8 cellular contexts compared by ENCODE assay signal in the genomic region with DNA sequence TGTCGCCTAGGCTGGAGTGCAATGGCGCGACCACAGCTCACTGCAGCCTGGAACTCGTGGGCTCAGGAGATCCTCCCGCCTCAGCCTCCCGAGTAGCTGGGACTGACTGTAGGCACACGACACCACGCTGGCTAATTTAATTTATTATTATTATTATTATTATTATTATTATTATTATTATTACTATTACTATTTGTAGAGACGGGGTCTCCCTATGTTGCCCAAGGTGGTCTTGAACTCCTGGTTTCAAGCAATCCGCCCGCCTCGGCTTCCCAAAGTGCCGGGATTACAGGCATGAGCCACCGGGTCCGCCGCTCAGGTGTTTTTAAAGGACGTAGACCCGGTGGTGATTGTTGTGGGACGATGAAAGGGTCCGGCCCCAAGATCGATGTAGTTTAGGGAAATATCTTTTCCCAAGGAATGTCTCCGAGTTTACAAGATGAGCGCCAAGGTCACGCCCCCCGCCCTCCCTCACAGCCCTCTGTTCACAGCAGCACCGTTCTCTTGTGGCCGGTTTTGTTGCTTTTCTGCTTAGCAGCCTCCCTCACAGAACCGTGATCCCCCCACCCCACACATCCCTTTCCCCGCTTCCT. TPM values are rescaled to one million over a fixed set of nuclear protein-coding genes. Genes with fewer than 3 reads are reported as not detected.
DNase-seq lines count a peak whose midpoint lies in the region; ATAC-seq and TF ChIP-seq lines count a peak whose summit lies in the region.

No MANE protein-coding gene starts in this region.

- TF ChIP-seq POLR2A in IMR-90 (IDR thresholded peaks at IDR 0.05; ENCODE audit: low read depth, low read length), result no peak

- H3K4me2 ChIP-seq in IMR-90 (ENCODE audit: low read depth, low read length), result peak overlapping the region; percentile 57

- peaks cover 8% of the 10 kb centered on the region; the same call in 1 of the 2 replicates for H3K9me1 ChIP-seq in IMR-90 (ENCODE audit: insufficient read depth, low read length)

- peak overlapping the region; percentile 98 for H2AFZ ChIP-seq in IMR-90 (replicated peaks; ENCODE audit: low read length, poor library complexity)

- peaks cover 19 to 36% of the 10 kb centered on the region in 2 experiments for H3K79me1 ChIP-seq in IMR-90 (ENCODE audit: low read depth in 1 of 2, low read length in 2 of 2)

- H3K4me3 ChIP-seq in A673 (ENCODE audit: low read depth, low read length, poor library complexity, severe bottlenecking) (peak overlapping the region; percentile 62), IMR-90 (ENCODE audit: insufficient read depth, low read depth, low read length) (peak overlapping the region; percentile 50), muscle layer of duodenum (ENCODE audit: low read depth in 1 of 2, low read length in 2 of 2) (peak overlapping the region; percentile 81 to 82)

- H3K4me1 ChIP-seq in A673 (ENCODE audit: insufficient read depth, low read length, poor library complexity, severe bottlenecking), result peaks cover 14% of the 10 kb centered on the region
- H3K4me1 ChIP-seq in IMR-90 (ENCODE audit: control insufficient read depth, insufficient read depth, low read length), result peaks cover 3% of the 10 kb centered on the region
- H3K4me1 ChIP-seq in muscle layer of duodenum (ENCODE audit: control insufficient read depth in 1 of 2, insufficient read depth in 2 of 2, low read length in 2 of 2), result peaks cover 6 to 8% of the 10 kb centered on the region in 2 donors

- no peak overlapping the region for H2BK20ac ChIP-seq in IMR-90 (ENCODE audit: low read depth, low read length)

- H3K4me3 Mint-ChIP-seq in dendritic cell treated with granulocyte-macrophage colony-stimulating factor and Interleukin-4, amounts not matched to agents 40 ng/mL and 50 ng/mL, for 4 days, result peak overlapping the region; percentile 87

- peak overlapping the region; percentile 85 for H3K4ac ChIP-seq in IMR-90 (ENCODE audit: low read depth, low read length)

- intact Hi-C loops in A673 (cut with micrococcal nuclease; ENCODE audit: unreplicated experiment) (loop anchor here (10.0 kb wide), 1 partner anchor 274 kb away; a partner anchor contains a TSS), IMR-90 (cut with micrococcal nuclease) (no loop called here)
- intact Hi-C loops in dendritic cell treated with granulocyte-macrophage colony-stimulating factor and Interleukin-4, amounts not matched to agents 40 ng/mL and 50 ng/mL, for 4 days (cut with micrococcal nuclease), result no loop called here

- H2AK9ac ChIP-seq in IMR-90 (replicated peaks; ENCODE audit: low read depth, low read length, poor library complexity), result peak overlapping the region; percentile 85

- no peak for ATAC-seq in IMR-90 (ENCODE audit: low read depth)

- TF ChIP-seq RAD21 in IMR-90 (IDR thresholded peaks at IDR 0.05; ENCODE audit: low read length), result no peak

- POLR2A ChIA-PET in A673 (lab: Charles Lee; ENCODE audit: low non-redundant PET), result interaction anchor here (0.8 kb wide), 1 partner anchor 173 kb away, joined by 5 read pairs; no protein-coding TSS in a partner anchor
- POLR2A ChIA-PET in IMR-90 (lab: Charles Lee; ENCODE audit: unreplicated experiment), result no interaction called here

- H4K91ac ChIP-seq in IMR-90 (ENCODE audit: insufficient read depth, low read depth, low read length), result peak overlapping the region; percentile 80; the same call in 1 of the 2 replicates

- peak overlapping the region; percentile 79 for H2BK5ac ChIP-seq in IMR-90 (ENCODE audit: low read depth, low read length, poor library complexity, severe bottlenecking)

- H3K9me3 Mint-ChIP-seq in dendritic cell treated with granulocyte-macrophage colony-stimulating factor and Interleukin-4, amounts not matched to agents 40 ng/mL and 50 ng/mL, for 4 days, result no peaks in the 10 kb centered on the region

- peak overlapping the region; percentile 7 for H3K18ac ChIP-seq in IMR-90 (ENCODE audit: low read depth, low read length)

- H3K9me3 ChIP-seq in A673 (ENCODE audit: low read depth, low read length, poor library complexity, severe bottlenecking) (no peaks in the 10 kb centered on the region), IMR-90 (ENCODE audit: control insufficient read depth, insufficient read depth, low read length) (no peaks in the 10 kb centered on the region), muscle layer of duodenum (ENCODE audit: control insufficient read depth in 1 of 2, low read length in 2 of 2) (no peaks in the 10 kb centered on the region)

- no peak for DNase-seq in A673 (ENCODE audit: low spot score)
- no peak for DNase-seq in IMR-90
- no peak for DNase-seq in NCI-H2081 treated with DMSO at 0.1 percent for 48 hours (lab: John Stamatoyannopoulos, UW)
- no peak for DNase-seq in pons (ENCODE audit: low spot score)
- DNase-seq in GM13976 (ENCODE audit: low spot score), result no peak
- DNase-seq in NCI-H1048 (lab: John Stamatoyannopoulos, UW), result no peak

- peak overlapping the region; percentile 28; the same call in 1 of the 2 replicates for H3K56ac ChIP-seq in IMR-90 (ENCODE audit: extremely low read depth, insufficient read depth, low read length)

- no TSS peak for BruUV-seq in A673 (replicated peaks; lab: Mats Ljungman, UMichigan)
- BruUV-seq in IMR-90 (replicated peaks; lab: Mats Ljungman, UMichigan), result no TSS peak

- H3K27me3 ChIP-seq in A673 (replicated peaks; ENCODE audit: insufficient read depth, low read depth, low read length, poor library complexity), result no peaks in the 10 kb centered on the region
- no peaks in the 10 kb centered on the region for H3K27me3 ChIP-seq in IMR-90 (ENCODE audit: control insufficient read depth, insufficient read depth, low read length)
- H3K27me3 ChIP-seq in muscle layer of duodenum (ENCODE audit: low read depth, low read length), result no peaks in the 10 kb centered on the region

- peaks cover 18% of the 10 kb centered on the region for H3K4me1 Mint-ChIP-seq in dendritic cell treated with granulocyte-macrophage colony-stimulating factor and Interleukin-4, amounts not matched to agents 40 ng/mL and 50 ng/mL, for 4 days (ENCODE audit: low read depth)

- H4K5ac ChIP-seq in IMR-90 (ENCODE audit: low read depth, low read length), result peak overlapping the region; percentile 88

- dilution Hi-C loops in IMR-90 (cut with HindIII; ENCODE audit: low sequenced_read_pairs, unreplicated experiment), result no loop called here

- H3K9ac ChIP-seq in IMR-90 (ENCODE audit: low read depth, low read length), result peak overlapping the region; percentile 47

- peak overlapping the region; percentile 88 to 93 for H4K8ac ChIP-seq in IMR-90 (ENCODE audit: low read depth in 2 of 2, low read length in 2 of 2)

- H2BK15ac ChIP-seq in IMR-90 (ENCODE audit: low read depth, low read length), result no peak overlapping the region; the same call in 2 of the 3 replicates

- H2BK120ac ChIP-seq in IMR-90 (ENCODE audit: low read depth, low read length), result peak overlapping the region; percentile 84

- CTCF ChIA-PET in A673 (lab: Charles Lee) (no interaction called here), IMR-90 (lab: Yijun Ruan, JAX) (interaction anchor here (0.9 kb wide), 1 partner anchor 8 kb away, joined by 3 read pairs; no protein-coding TSS in a partner anchor)

- in situ Hi-C loops in IMR-90 (cut with MboI; ENCODE audit: low sequenced_read_pairs) (no loop called here), GM13976 (cut with MboI; ENCODE audit: low sequenced_read_pairs, unreplicated experiment) (no loop called here)

- H3K27ac ChIP-seq in A673 (ENCODE audit: low read depth, low read length, poor library complexity, severe bottlenecking) (peak overlapping the region; percentile 97), IMR-90 (ENCODE audit: insufficient read depth, low read length) (peak overlapping the region; percentile 78), muscle layer of duodenum (ENCODE audit: low read length) (peak overlapping the region; percentile 99)

- H2AK5ac ChIP-seq in IMR-90 (ENCODE audit: low read depth, low read length), result peak overlapping the region; percentile 73

- H3K27me3 Mint-ChIP-seq in dendritic cell treated with granulocyte-macrophage colony-stimulating factor and Interleukin-4, amounts not matched to agents 40 ng/mL and 50 ng/mL, for 4 days, result no peaks in the 10 kb centered on the region

- peak overlapping the region; percentile 96 for H3K27ac Mint-ChIP-seq in dendritic cell treated with granulocyte-macrophage colony-stimulating factor and Interleukin-4, amounts not matched to agents 40 ng/mL and 50 ng/mL, for 4 days

- no peaks in the 10 kb centered on the region for H4K20me1 ChIP-seq in IMR-90 (ENCODE audit: insufficient read depth, low read length)

- WGBS in IMR-90 (ENCODE audit: extremely low coverage in 2 of 2, insufficient read length in 1 of 2), 2 experiments, result 58% methylated on average over 8 of the region's 29 CpGs; no CpG with 5 or more reads in 1 of the 2 experiments

- peaks cover 7% of the 10 kb centered on the region for H3K36me3 Mint-ChIP-seq in dendritic cell treated with granulocyte-macrophage colony-stimulating factor and Interleukin-4, amounts not matched to agents 40 ng/mL and 50 ng/mL, for 4 days (ENCODE audit: low read depth)

- TF ChIP-seq CTCF in A673 (conservative IDR thresholded peaks at IDR 0.05; ENCODE audit: low read depth, low read length) (no peak), IMR-90 (conservative IDR thresholded peaks at IDR 0.05; ENCODE audit: low read depth, low read length) (no peak), GM13976 (IDR thresholded peaks at IDR 0.05; ENCODE audit: borderline replicate concordance, control extremely low read depth, extremely low read depth, insufficient read depth, missing control alignments) (no peak)

- H3K14ac ChIP-seq in IMR-90 (replicated peaks; ENCODE audit: low read depth, low read length), result peak overlapping the region; percentile 84

- peak overlapping the region; percentile 59; the same call in 1 of the 2 replicates for H3K23ac ChIP-seq in IMR-90 (ENCODE audit: low read depth, low read length)

- H3K36me3 ChIP-seq in A673 (ENCODE audit: insufficient read depth, low read length, poor library complexity, severe bottlenecking), result peaks cover 4% of the 10 kb centered on the region
- no peaks in the 10 kb centered on the region; the same call in 1 of the 2 replicates for H3K36me3 ChIP-seq in IMR-90 (ENCODE audit: control insufficient read depth, insufficient read depth, low read length)
- no peaks in the 10 kb centered on the region for H3K36me3 ChIP-seq in muscle layer of duodenum (ENCODE audit: control insufficient read depth in 1 of 2, insufficient read depth in 2 of 2, low read length in 2 of 2)

TF ChIP-seq in IMR-90, 13 proteins besides CTCF, POLR2A, EP300 and RAD21 (continues in another document):
- TF ChIP-seq MXI1 (IDR thresholded peaks at IDR 0.05; ENCODE audit: borderline replicate concordance, low read depth, low read length), result no peak
- TF ChIP-seq CHD1 (IDR thresholded peaks at IDR 0.05; ENCODE audit: low read depth, low read length), result no peak

RNA-seq across cellular contexts. Expression of a gene that starts 0.7 kb away (rescaled TPM):
- total RNA-seq in A673 (2021) (75.7 and 81.2 TPM in 2 replicates), IMR-90 (2012; rRNA removed) (31.7 and 36.7 TPM in 2 replicates)
- 30.4 and 34.8 TPM in 2 replicates for polyA plus RNA-seq in IMR-90 (2012; rRNA removed)
- 6.8 and 10.4 TPM in 2 replicates for polyA plus RNA-seq in IMR-90 (2012; cell fraction: cytosol; rRNA removed)
- polyA plus RNA-seq in IMR-90 (2012; cell fraction: nucleus; rRNA removed; ENCODE audit: low replicate concordance), result 1.2 and 7.0 TPM in 2 replicates

RNA-seq across cellular contexts. Expression of a gene that starts 31.6 kb away (rescaled TPM):
- total RNA-seq in A673 (2021), result 0.43 and 0.59 TPM in 2 replicates
- total RNA-seq in IMR-90 (2012; rRNA removed), result 0.18 and 0.56 TPM in 2 replicates
- 0.12 TPM in 1 of 2 replicates, not detected in the other for polyA plus RNA-seq in IMR-90 (2012; rRNA removed)
- 0.02 TPM in 1 of 2 replicates, not detected in the other for polyA plus RNA-seq in IMR-90 (2012; cell fraction: cytosol; rRNA removed)
- polyA plus RNA-seq in IMR-90 (2012; cell fraction: nucleus; rRNA removed; ENCODE audit: low replicate concordance), result 0.16 TPM in 1 of 2 replicates, not detected in the other
